12 cellular contexts compared by ENCODE assay signal in genomic region chr18:3380384-3380961, GRCh38.
A peak's percentile ranks its signal among the peaks of the same experiment; 100 is the strongest.
DNase-seq lines count a peak whose midpoint lies in the region; ATAC-seq, FAIRE-seq and TF ChIP-seq lines count a peak whose summit lies in the region.
"Had no signal": no experiment of that assay in that cellular context is flagged by ENCODE, and none has a peak within 500 bp of the region (broad histone marks: within the 10 kb centered on the region; RNA-seq: fewer than 3 reads in every experiment).

No MANE protein-coding gene starts in this region.

- H3K27me3 ChIP-seq in MG63 (no peaks in the 10 kb centered on the region), bronchial epithelial cell (ENCODE audit: control insufficient read depth, insufficient read depth, low read length) (no peaks in the 10 kb centered on the region), trophoblast cell (ENCODE audit: insufficient read depth, low read length) (no peaks in the 10 kb centered on the region)

- no peak overlapping the region for H2BK5ac ChIP-seq in trophoblast cell (ENCODE audit: low read depth, low read length, poor library complexity)

- ATAC-seq in activated CD4-positive, CD25-positive, alpha-beta regulatory T cell treated with anti-CD3 and anti-CD28 coated beads, Interleukin-2, amount 50 U/mL, for 24 hours: peak; percentile 93 to 97
- no peak for ATAC-seq in HG02884 (IDR thresholded peaks at IDR 0.05; ENCODE audit: unreplicated experiment)
- no peak for ATAC-seq in HG03175 (IDR thresholded peaks at IDR 0.05; ENCODE audit: unreplicated experiment)
- ATAC-seq in HG03460 (IDR thresholded peaks at IDR 0.05; ENCODE audit: unreplicated experiment): no peak

- no peaks in the 10 kb centered on the region for H3K79me2 ChIP-seq in trophoblast cell (ENCODE audit: control insufficient read depth, insufficient read depth, low read length, poor library complexity)

- H3K18ac ChIP-seq in trophoblast cell (ENCODE audit: low read length): no peak overlapping the region

- H3K4me3 ChIP-seq in MG63 (no peak overlapping the region), bronchial epithelial cell (ENCODE audit: low read depth, low read length) (no peak overlapping the region), trophoblast cell (ENCODE audit: low read depth, low read length) (no peak overlapping the region)

- no peak overlapping the region for H2AFZ ChIP-seq in trophoblast cell (ENCODE audit: insufficient read depth, low read length, poor library complexity)

- no peak overlapping the region for H3K14ac ChIP-seq in trophoblast cell (ENCODE audit: low read length)

- H3K27ac ChIP-seq in trophoblast cell (ENCODE audit: low read depth, low read length): no peak overlapping the region

- H2BK120ac ChIP-seq in trophoblast cell (ENCODE audit: insufficient read depth, low read length, poor library complexity): no peak overlapping the region

- no peak overlapping the region for H4K12ac ChIP-seq in trophoblast cell (ENCODE audit: low read depth, low read length)

- FAIRE-seq in bronchial epithelial cell (lab: Jason Lieb, UNC): no peak
- FAIRE-seq: GM18507 had no signal

- H3K9me3 ChIP-seq in MG63: no peaks in the 10 kb centered on the region
- no peaks in the 10 kb centered on the region for H3K9me3 ChIP-seq in trophoblast cell (ENCODE audit: insufficient read depth, low read depth, low read length)

- H2AK5ac ChIP-seq in trophoblast cell (ENCODE audit: low read length): no peak overlapping the region

- peak overlapping the region; percentile 11 for H2BK12ac ChIP-seq in trophoblast cell (ENCODE audit: low read length)

- H3K9ac ChIP-seq in trophoblast cell (ENCODE audit: low read length): no peak overlapping the region

- DNase-seq in activated CD4-positive, CD25-positive, alpha-beta regulatory T cell treated with anti-CD3 and anti-CD28 coated beads, Interleukin-2, amount 50 U/mL, for 72 hours: no peak
- peak; percentile 66 for DNase-seq in MG63
- DNase-seq in bronchial epithelial cell (ENCODE audit: low read depth): peak; percentile 90
- DNase-seq in trophoblast cell: peak; percentile 45 to 61
- DNase-seq: activated naive CD8-positive, alpha-beta T cell treated with anti-CD3 and anti-CD28 coated beads, Interleukin-2, amount 10 ng/mL, durations not matched to agents 7 days and 5 days; hypothalamus; nucleus accumbens had no signal

- no peak overlapping the region for H4K8ac ChIP-seq in trophoblast cell (ENCODE audit: low read depth, low read length)

- WGBS in trophoblast cell (ENCODE audit: extremely low coverage, insufficient coverage, insufficient read length): no CpG with 5 or more reads among the region's 10 CpGs

- H3K36me3 ChIP-seq in MG63 (no peaks in the 10 kb centered on the region), bronchial epithelial cell (ENCODE audit: control insufficient read depth, insufficient read depth, low read length) (no peaks in the 10 kb centered on the region), trophoblast cell (ENCODE audit: control insufficient read depth in 1 of 2, insufficient read depth in 2 of 2, low read length in 2 of 2) (no peaks in the 10 kb centered on the region)

- no peak overlapping the region for H4K91ac ChIP-seq in trophoblast cell (ENCODE audit: low read depth, low read length)

- peaks cover 2% of the 10 kb centered on the region for H3K79me1 ChIP-seq in trophoblast cell (ENCODE audit: low read length)

- H3K23ac ChIP-seq in trophoblast cell (ENCODE audit: low read length): no peak overlapping the region

- no peaks in the 10 kb centered on the region for H3K4me1 ChIP-seq in trophoblast cell (ENCODE audit: control insufficient read depth in 1 of 2, insufficient read depth in 2 of 2, low read length in 2 of 2)

- H3K4ac ChIP-seq in trophoblast cell (ENCODE audit: low read depth, low read length): no peak overlapping the region

- TF ChIP-seq CTCF in bronchial epithelial cell (IDR thresholded peaks at IDR 0.05; ENCODE audit: insufficient read depth, low read length, severe bottlenecking): no peak

- H3K4me2 ChIP-seq in trophoblast cell (ENCODE audit: low read length): no peak overlapping the region

Comparison
In these comparisons a context has a peak if more than half of its experiments do, and no peak if none do; other contexts are left out.
1. ATAC-seq: peak in activated CD4-positive, CD25-positive, alpha-beta regulatory T cell treated with anti-CD3 and anti-CD28 coated beads, Interleukin-2, amount 50 U/mL, for 24 hours (2 of 2); none in HG02884 (single experiment), HG03175 (single experiment) and HG03460 (single experiment).